ENCODE assay signal across 1 cellular context in genomic region chr7:42915356-42915755, GRCh38.
TF ChIP-seq lines count a peak whose summit lies in the region.

No MANE protein-coding gene starts in this region.

TF ChIP-seq in endothelial cell of umbilical vein, 7 proteins besides CTCF, POLR2A, EP300 and RAD21:
- no peak for TF ChIP-seq POLR2AphosphoS5 (IDR thresholded peaks at IDR 0.05; ENCODE audit: insufficient read depth, low read depth, low read length)
- TF ChIP-seq EZH2 (IDR thresholded peaks at IDR 0.05; ENCODE audit: borderline replicate concordance, low read depth, low read length, severe bottlenecking): no peak
TF ChIP-seq in endothelial cell of umbilical vein: peak in this region for 0.
